ENCODE assay signal across 1 cellular context in genomic region chr7:121557034-121557892, GRCh38.
TF ChIP-seq lines count a peak whose summit lies in the region.

No MANE protein-coding gene starts in this region.

TF ChIP-seq in SK-N-SH, 30 proteins besides CTCF, POLR2A, EP300 and RAD21:
- TF ChIP-seq CHD2 (IDR thresholded peaks at IDR 0.05; ENCODE audit: low read length, partially characterized antibody) (no peak), REST (IDR thresholded peaks at IDR 0.05; ENCODE audit: low read depth, low read length) (no peak), IRF3 (IDR thresholded peaks at IDR 0.05; ENCODE audit: low read depth, low read length) (no peak), NRF1 (IDR thresholded peaks at IDR 0.05; ENCODE audit: low read depth, low read length) (no peak), TEAD4 (IDR thresholded peaks at IDR 0.05; ENCODE audit: borderline replicate concordance, insufficient read depth) (no peak), TCF12 (IDR thresholded peaks at IDR 0.05) (peak; percentile 27; the same call in 1 of the 2 replicates), TAF1 (IDR thresholded peaks at IDR 0.05; ENCODE audit: borderline replicate concordance, low read depth, low read length) (no peak), USF1 (IDR thresholded peaks at IDR 0.05; ENCODE audit: borderline replicate concordance, low read depth) (no peak), MEF2A (IDR thresholded peaks at IDR 0.05; ENCODE audit: borderline replicate concordance, low read depth) (no peak), JUND (IDR thresholded peaks at IDR 0.05) (peak; percentile 40), FOXJ3 (CRISPR knock-in tag; IDR thresholded peaks at IDR 0.05) (no peak), POLR2AphosphoS5 (IDR thresholded peaks at IDR 0.05; ENCODE audit: low read depth, low read length) (no peak), PBX3 (IDR thresholded peaks at IDR 0.05) (peak; percentile 58), FOSL2 (IDR thresholded peaks at IDR 0.05; ENCODE audit: borderline replicate concordance, low read depth) (peak; percentile 58)
TF ChIP-seq in SK-N-SH: peak in this region for 4.
